ENCODE assay signal across 25 cellular contexts in genomic region chr10:122882798-122883197, GRCh38. TPM values are rescaled to one million over a fixed set of nuclear protein-coding genes. Genes with fewer than 3 reads are reported as not detected.
"Had no signal": no experiment of that assay in that cellular context is flagged by ENCODE, and none has a peak within 500 bp of the region (broad histone marks: within the 10 kb centered on the region; RNA-seq: fewer than 3 reads in every experiment).

No MANE protein-coding gene starts in this region.

- H3K36me3 Mint-ChIP-seq: memory B cell; natural killer cell treated with Interleukin-12 subunit alpha and Interleukin-12 subunit beta and Interleukin-15 and Interleukin-18, amount 100 ng/mL, for 72 hours had no signal

- DNase-seq: activated CD4-positive, alpha-beta T cell treated with anti-CD3 and anti-CD28 coated beads for 1 hour; activated CD4-positive, alpha-beta T cell treated with anti-CD3 and anti-CD28 coated beads, Interleukin-2, amount 50 U/mL, for 4 hours; activated naive CD4-positive, alpha-beta T cell; activated naive CD8-positive, alpha-beta T cell treated with anti-CD3 and anti-CD28 coated beads, Interleukin-2, amount 10 ng/mL, durations not matched to agents 7 days and 5 days; cerebellar nuclear complex; endodermal cell; heart right ventricle; left colon; ovary; stimulated activated CD4-positive, alpha-beta T cell treated with anti-CD3 and anti-CD28 coated beads, Interleukin-12 subunit alpha, Interleukin-12 subunit beta, amount 100 ng/mL, for 4 hours; stimulated activated CD4-positive, alpha-beta T cell treated with anti-CD3 and anti-CD28 coated beads, Interleukin-4, amount 100 ng/mL, for 4 hours; upper lobe of left lung had no signal

- H3K9me3 ChIP-seq: heart right ventricle, ovary, prostate gland, right atrium auricular region, upper lobe of left lung had no signal

- H3K36me3 ChIP-seq: heart right ventricle, ovary, prostate gland, right atrium auricular region, upper lobe of left lung had no signal

- H3K27ac Mint-ChIP-seq: activated naive CD8-positive, alpha-beta T cell treated with anti-CD3 and anti-CD28 coated beads, Interleukin-2, amount 10 ng/mL, durations not matched to agents 7 days and 5 days; activated T-helper 2 cell treated with anti-CD3 and anti-CD28 coated beads, Interferon-gamma antibody, Interleukin-2, Interleukin-4, amounts not matched to agents 10 μg/mL and 5 μg/mL and 100 μg/mL, durations not matched to agents 14 hours and 24 hours and 36 hours; endodermal cell; memory B cell; natural killer cell treated with Interleukin-12 subunit alpha and Interleukin-12 subunit beta and Interleukin-15 and Interleukin-18, amount 100 ng/mL, for 72 hours had no signal

- H3K27me3 ChIP-seq: ovary, right atrium auricular region, upper lobe of left lung had no signal

- H3K4me3 Mint-ChIP-seq: activated naive CD8-positive, alpha-beta T cell treated with anti-CD3 and anti-CD28 coated beads, Interleukin-2, amount 10 ng/mL, durations not matched to agents 7 days and 5 days; endodermal cell; memory B cell; natural killer cell treated with Interleukin-12 subunit alpha and Interleukin-12 subunit beta and Interleukin-15 and Interleukin-18, amount 100 ng/mL, for 72 hours had no signal

- H3K27ac ChIP-seq: coronary artery, epithelial cell of prostate, heart right ventricle, ovary, prostate gland, right atrium auricular region, upper lobe of left lung had no signal

- ATAC-seq: heart right ventricle; left colon; natural killer cell treated with Interleukin-12 subunit alpha and Interleukin-12 subunit beta and Interleukin-15 and Interleukin-18, amount 100 ng/mL, for 72 hours had no signal

- H3K4me3 ChIP-seq: coronary artery, heart right ventricle, ovary, prostate gland, right atrium auricular region, upper lobe of left lung had no signal

- H3K27me3 Mint-ChIP-seq: activated naive CD8-positive, alpha-beta T cell treated with anti-CD3 and anti-CD28 coated beads, Interleukin-2, amount 10 ng/mL, durations not matched to agents 7 days and 5 days; memory B cell; natural killer cell treated with Interleukin-12 subunit alpha and Interleukin-12 subunit beta and Interleukin-15 and Interleukin-18, amount 100 ng/mL, for 72 hours had no signal

- H3K9me3 Mint-ChIP-seq: activated naive CD8-positive, alpha-beta T cell treated with anti-CD3 and anti-CD28 coated beads, Interleukin-2, amount 10 ng/mL, durations not matched to agents 7 days and 5 days; activated T-helper 2 cell treated with anti-CD3 and anti-CD28 coated beads, Interferon-gamma antibody, Interleukin-2, Interleukin-4, amounts not matched to agents 10 μg/mL and 5 μg/mL and 100 μg/mL, durations not matched to agents 14 hours and 24 hours and 36 hours; endodermal cell; memory B cell; natural killer cell treated with Interleukin-12 subunit alpha and Interleukin-12 subunit beta and Interleukin-15 and Interleukin-18, amount 100 ng/mL, for 72 hours had no signal

- H3K4me1 ChIP-seq: prostate gland had no signal

RNA-seq across cellular contexts. Expression of gene FAM24A, which starts 27.6 kb away (rescaled TPM):
- total RNA-seq: activated naive CD8-positive, alpha-beta T cell treated with anti-CD3 and anti-CD28 coated beads, Interleukin-2, amount 10 ng/mL, durations not matched to agents 7 days and 5 days; activated T-helper 2 cell treated with anti-CD3 and anti-CD28 coated beads, Interferon-gamma antibody, Interleukin-2, Interleukin-4, amounts not matched to agents 10 μg/mL and 5 μg/mL and 100 μg/mL, durations not matched to agents 14 hours and 24 hours and 36 hours; endodermal cell; fibroblast of villous mesenchyme; heart right ventricle; left colon; lower leg skin; natural killer cell treated with Interleukin-12 subunit alpha and Interleukin-12 subunit beta and Interleukin-15 and Interleukin-18, amount 100 ng/mL, for 72 hours; ovary; prostate gland; right atrium auricular region; skeletal muscle tissue; T-helper 2 cell treated with Interferon-gamma antibody and Interleukin-4, amounts not matched to agents 100 ng/mL and 5 ng/mL, for 36 hours; upper lobe of left lung had no signal
- polyA plus RNA-seq: heart right ventricle, keratinocyte, ovary, thymus had no signal
